8 cellular contexts compared by ENCODE assay signal in the genomic region with DNA sequence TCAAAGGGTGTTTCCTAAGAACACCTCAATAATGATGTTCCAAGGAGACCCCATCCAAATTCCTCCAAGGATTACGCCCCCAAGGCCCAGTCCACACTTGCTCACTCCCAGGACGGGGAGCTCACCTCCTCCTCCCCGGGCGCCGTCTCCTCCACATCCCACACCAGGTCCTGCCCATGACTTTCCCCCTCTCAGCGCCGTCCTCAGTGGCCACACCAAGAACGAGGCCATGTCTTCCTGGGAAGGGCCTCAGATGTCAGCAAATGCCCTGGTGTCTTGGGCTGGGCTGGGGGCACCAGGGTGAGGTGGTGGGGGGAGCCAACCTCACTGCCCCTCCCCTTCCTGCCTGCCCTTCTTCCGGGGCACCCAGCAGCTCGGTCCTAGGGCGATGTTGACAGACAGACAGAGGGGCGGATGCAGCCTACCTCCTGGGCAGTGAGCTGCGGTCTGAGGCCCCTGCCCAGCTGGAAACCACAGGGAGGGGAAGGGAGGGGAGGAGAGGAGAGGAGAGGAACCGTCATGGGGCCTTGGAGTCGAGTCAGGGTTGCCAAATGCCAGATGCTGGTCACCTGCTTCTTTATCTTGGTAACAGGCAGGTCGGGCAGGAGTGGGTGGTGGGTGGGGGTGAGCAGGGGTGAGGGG. TPM values are rescaled to one million over a fixed set of nuclear protein-coding genes. Genes with fewer than 3 reads are reported as not detected.
DNase-seq lines count a peak whose midpoint lies in the region; ATAC-seq and TF ChIP-seq lines count a peak whose summit lies in the region.

A gene (minus strand): TSS at position 288 of the 642 bp plus-strand sequence. CDS start 110 bp downstream, at position 178.
A gene with protein sequence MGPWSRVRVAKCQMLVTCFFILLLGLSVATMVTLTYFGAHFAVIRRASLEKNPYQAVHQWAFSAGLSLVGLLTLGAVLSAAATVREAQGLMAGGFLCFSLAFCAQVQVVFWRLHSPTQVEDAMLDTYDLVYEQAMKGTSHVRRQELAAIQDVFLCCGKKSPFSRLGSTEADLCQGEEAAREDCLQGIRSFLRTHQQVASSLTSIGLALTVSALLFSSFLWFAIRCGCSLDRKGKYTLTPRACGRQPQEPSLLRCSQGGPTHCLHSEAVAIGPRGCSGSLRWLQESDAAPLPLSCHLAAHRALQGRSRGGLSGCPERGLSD (plus strand): TSS at position 383 of the 642 bp plus-strand sequence. CDS start 137 bp downstream, at position 520.

- CTCF ChIA-PET in IMR-90 (lab: Yijun Ruan, JAX): interaction anchor here (1.7 kb wide), 1 partner anchor 118 kb away, joined by 5 read pairs; no protein-coding TSS in a partner anchor
- CTCF ChIA-PET in activated CD4-positive, alpha-beta T cell treated with anti-CD3 and anti-CD28 coated beads, Interleukin-2, amount 10 ng/mL, durations not matched to agents 7 days and 5 days (lab: Charles Lee): interaction anchor here (0.6 to 3.0 kb wide), 8 partner anchors 70 to 232 kb away, joined by 3 to 37 read pairs (median 4); no protein-coding TSS in a partner anchor

- no peaks in the 10 kb centered on the region for H3K27me3 Mint-ChIP-seq in activated CD4-positive, alpha-beta T cell treated with anti-CD3 and anti-CD28 coated beads, Interleukin-2, amount 10 ng/mL, durations not matched to agents 7 days and 5 days

- no peak within 1 kb of the TSS for H3K4ac ChIP-seq in IMR-90 (ENCODE audit: low read depth, low read length)

- no peak within 1 kb of the TSS for H3K18ac ChIP-seq in IMR-90 (ENCODE audit: low read depth, low read length)

- peaks cover 63% of the 10 kb centered on the region for H3K4me1 Mint-ChIP-seq in activated CD4-positive, alpha-beta T cell treated with anti-CD3 and anti-CD28 coated beads, Interleukin-2, amount 10 ng/mL, durations not matched to agents 7 days and 5 days

- peak within 1 kb of the TSS; percentile 95 for H3K27ac Mint-ChIP-seq in activated CD4-positive, alpha-beta T cell treated with anti-CD3 and anti-CD28 coated beads, Interleukin-2, amount 10 ng/mL, durations not matched to agents 7 days and 5 days

- peaks cover 43% of the 10 kb centered on the region for H3K36me3 Mint-ChIP-seq in activated CD4-positive, alpha-beta T cell treated with anti-CD3 and anti-CD28 coated beads, Interleukin-2, amount 10 ng/mL, durations not matched to agents 7 days and 5 days (ENCODE audit: low read depth)

- H3K27ac ChIP-seq in IMR-90 (ENCODE audit: insufficient read depth, low read length) (no peak within 1 kb of the TSS), brain microvascular endothelial cell (no peak within 1 kb of the TSS)

- no peaks in the 10 kb centered on the region for H3K79me1 ChIP-seq in IMR-90 (ENCODE audit: low read depth in 1 of 2, low read length in 2 of 2)

- H3K27me3 ChIP-seq in IMR-90 (ENCODE audit: control insufficient read depth, insufficient read depth, low read length) (peaks cover 13% of the 10 kb centered on the region; the same call in 1 of the 2 replicates), brain microvascular endothelial cell (replicated peaks) (no peaks in the 10 kb centered on the region)

- H3K36me3 ChIP-seq in IMR-90 (ENCODE audit: control insufficient read depth, insufficient read depth, low read length) (no peaks in the 10 kb centered on the region), brain microvascular endothelial cell (replicated peaks) (no peaks in the 10 kb centered on the region)

- H2AK9ac ChIP-seq in IMR-90 (replicated peaks; ENCODE audit: low read depth, low read length, poor library complexity): peak within 1 kb of the TSS; percentile 55

- H2BK120ac ChIP-seq in IMR-90 (ENCODE audit: low read depth, low read length): no peak within 1 kb of the TSS

- H3K9me3 Mint-ChIP-seq in activated CD4-positive, alpha-beta T cell treated with anti-CD3 and anti-CD28 coated beads, Interleukin-2, amount 10 ng/mL, durations not matched to agents 7 days and 5 days: no peaks in the 10 kb centered on the region

- no peak within 1 kb of the TSS for H3K23ac ChIP-seq in IMR-90 (ENCODE audit: low read depth, low read length)

- no TSS peak for BruUV-seq in IMR-90 (replicated peaks; lab: Mats Ljungman, UMichigan)

- no peak within 1 kb of the TSS for H2BK15ac ChIP-seq in IMR-90 (ENCODE audit: low read depth, low read length)

- H2AFZ ChIP-seq in IMR-90 (replicated peaks; ENCODE audit: low read length, poor library complexity): peak within 1 kb of the TSS; percentile 51

- no peak within 1 kb of the TSS for H3K4me2 ChIP-seq in IMR-90 (ENCODE audit: low read depth, low read length)

- H3K9me3 ChIP-seq in IMR-90 (ENCODE audit: control insufficient read depth, insufficient read depth, low read length): no peaks in the 10 kb centered on the region

- in situ Hi-C loops in IMR-90 (cut with MboI; ENCODE audit: low sequenced_read_pairs): no loop called here
- in situ Hi-C loops in ACHN (cut with HindIII; ENCODE audit: low pct_ligation_motif_present, low pct_unique_long_range_greater_than_20kb, low sequenced_read_pairs): no loop called here
- in situ Hi-C loops in brain microvascular endothelial cell (cut with HindIII; ENCODE audit: low pct_ligation_motif_present, low sequenced_read_pairs): no loop called here

- no peak within 1 kb of the TSS for H2BK20ac ChIP-seq in IMR-90 (ENCODE audit: low read depth, low read length)

- H3K9ac ChIP-seq in IMR-90 (ENCODE audit: low read depth, low read length): no peak within 1 kb of the TSS

- H3K9me1 ChIP-seq in IMR-90 (ENCODE audit: insufficient read depth, low read length): peaks cover 6% of the 10 kb centered on the region

- no peak for TF ChIP-seq RAD21 in IMR-90 (IDR thresholded peaks at IDR 0.05; ENCODE audit: low read length)

- peak within 1 kb of the TSS; percentile 96 for H3K4me3 Mint-ChIP-seq in activated CD4-positive, alpha-beta T cell treated with anti-CD3 and anti-CD28 coated beads, Interleukin-2, amount 10 ng/mL, durations not matched to agents 7 days and 5 days

- DNase-seq in D341Med (ENCODE audit: low spot score) (peak; percentile 17), IMR-90 (peak; percentile 3), Right ventricle myocardium inferior (ENCODE audit: missing footprints) (peak; percentile 87), ACHN (no peak), brain microvascular endothelial cell (no peak), SK-N-DZ (ENCODE audit: low spot score) (no peak)
- DNase-seq in activated CD4-positive, alpha-beta T cell treated with anti-CD3 and anti-CD28 coated beads, Interleukin-2, amount 10 ng/mL, durations not matched to agents 7 days and 5 days: peak; percentile 80
- peak; percentile 28 to 36 for DNase-seq in stimulated activated CD4-positive, alpha-beta T cell treated with anti-CD3 and anti-CD28 coated beads, Interleukin-2, amount 100 ng/mL, for 48 hours

- no peak for TF ChIP-seq CTCF in IMR-90 (conservative IDR thresholded peaks at IDR 0.05; ENCODE audit: low read depth, low read length)
- TF ChIP-seq CTCF in brain microvascular endothelial cell (IDR thresholded peaks at IDR 0.05; ENCODE audit: low read depth, low read length, missing control alignments): no peak

- H3K4me3 ChIP-seq in IMR-90 (ENCODE audit: insufficient read depth, low read depth, low read length) (no peak within 1 kb of the TSS), brain microvascular endothelial cell (ENCODE audit: low read depth, low read length) (no peak within 1 kb of the TSS)

- peaks cover 3% of the 10 kb centered on the region; the same call in 1 of the 2 replicates for H4K20me1 ChIP-seq in IMR-90 (ENCODE audit: insufficient read depth, low read length)

- TF ChIP-seq POLR2A in IMR-90 (IDR thresholded peaks at IDR 0.05; ENCODE audit: low read depth, low read length): no peak

- ATAC-seq in IMR-90 (ENCODE audit: low read depth) (no peak), Right ventricle myocardium inferior (peak; percentile 42)

- no peak within 1 kb of the TSS for H4K5ac ChIP-seq in IMR-90 (ENCODE audit: low read depth, low read length)

- peaks cover 7% of the 10 kb centered on the region for H3K4me1 ChIP-seq in IMR-90 (ENCODE audit: control insufficient read depth, insufficient read depth, low read length)

- 67% methylated on average over 1 of the region's 16 CpGs; no CpG with 5 or more reads in 1 of the 2 experiments for WGBS in IMR-90 (ENCODE audit: extremely low coverage in 2 of 2, insufficient read length in 1 of 2), 2 experiments

- H2BK5ac ChIP-seq in IMR-90 (ENCODE audit: low read depth, low read length, poor library complexity, severe bottlenecking): no peak within 1 kb of the TSS

- no peak within 1 kb of the TSS for H2AK5ac ChIP-seq in IMR-90 (ENCODE audit: low read depth, low read length)

- no peak within 1 kb of the TSS for H4K91ac ChIP-seq in IMR-90 (ENCODE audit: insufficient read depth, low read depth, low read length)

- POLR2A ChIA-PET in IMR-90 (lab: Charles Lee; ENCODE audit: unreplicated experiment): no interaction called here
- POLR2A ChIA-PET in activated CD4-positive, alpha-beta T cell treated with anti-CD3 and anti-CD28 coated beads, Interleukin-2, amount 10 ng/mL, durations not matched to agents 7 days and 5 days (lab: Charles Lee): no interaction called here

- intact Hi-C loops in IMR-90 (cut with micrococcal nuclease) (no loop called here), Right ventricle myocardium inferior (cut with DNase I) (loop anchor here (10.0 kb wide), 1 partner anchor 593 kb away; no protein-coding TSS in a partner anchor)

- H3K56ac ChIP-seq in IMR-90 (ENCODE audit: extremely low read depth, insufficient read depth, low read length): no peak within 1 kb of the TSS

- dilution Hi-C loops in IMR-90 (cut with HindIII; ENCODE audit: low sequenced_read_pairs, unreplicated experiment): no loop called here

- no peak within 1 kb of the TSS for H3K14ac ChIP-seq in IMR-90 (replicated peaks; ENCODE audit: low read depth, low read length)

- H4K8ac ChIP-seq in IMR-90 (ENCODE audit: low read depth in 2 of 2, low read length in 2 of 2): no peak within 1 kb of the TSS

RNA-seq across cellular contexts. Expression of the first gene that starts in this region (rescaled TPM):
- total RNA-seq in IMR-90 (2012; rRNA removed) (not detected in 2 replicates), Right ventricle myocardium inferior (47.1 TPM)
- polyA plus RNA-seq in IMR-90 (2012; rRNA removed): not detected in 2 replicates
- not detected in 2 replicates for polyA plus RNA-seq in IMR-90 (2012; cell fraction: cytosol; rRNA removed)
- 0.03 and 0.08 TPM in 2 replicates for polyA plus RNA-seq in IMR-90 (2012; cell fraction: nucleus; rRNA removed; ENCODE audit: low replicate concordance)
- total RNA-seq in activated CD4-positive, alpha-beta T cell treated with anti-CD3 and anti-CD28 coated beads, Interleukin-2, amount 10 ng/mL, durations not matched to agents 7 days and 5 days: 10 to 100 TPM; 66.4 to 81.0 TPM
- not detected in 2 replicates for polyA plus RNA-seq in SK-N-DZ (2014; cell fraction: cytosol; rRNA removed)
- polyA plus RNA-seq in SK-N-DZ (2014; cell fraction: nucleus; rRNA removed): 0.29 TPM in 1 of 2 replicates, not detected in the other

RNA-seq across cellular contexts. Expression of the second gene that starts in this region (rescaled TPM):
- total RNA-seq in IMR-90 (2012; rRNA removed): not detected in 2 replicates
- polyA plus RNA-seq in IMR-90 (2012; rRNA removed): 0.07 TPM in 1 of 2 replicates, not detected in the other
- 0.04 TPM in 1 of 2 replicates, not detected in the other for polyA plus RNA-seq in IMR-90 (2012; cell fraction: cytosol; rRNA removed)
- 0.37 and 0.79 TPM in 2 replicates for polyA plus RNA-seq in IMR-90 (2012; cell fraction: nucleus; rRNA removed; ENCODE audit: low replicate concordance)
- 10 to 100 TPM; 77.6 to 98.9 TPM for total RNA-seq in activated CD4-positive, alpha-beta T cell treated with anti-CD3 and anti-CD28 coated beads, Interleukin-2, amount 10 ng/mL, durations not matched to agents 7 days and 5 days
- total RNA-seq in Right ventricle myocardium inferior: 15.0 TPM
- not detected in 2 replicates for polyA plus RNA-seq in SK-N-DZ (2014; cell fraction: cytosol; rRNA removed)
- polyA plus RNA-seq in SK-N-DZ (2014; cell fraction: nucleus; rRNA removed): 0.17 and 0.58 TPM in 2 replicates

Comparison
In these comparisons a context has a peak if more than half of its experiments do, and no peak if none do; other contexts are left out.
1. RNA of the first gene that starts in this region (total RNA-seq): 66.4 to 81.0 TPM in activated CD4-positive, alpha-beta T cell treated with anti-CD3 and anti-CD28 coated beads, Interleukin-2, amount 10 ng/mL, durations not matched to agents 7 days and 5 days and 47.1 TPM in Right ventricle myocardium inferior (single experiment); not detected in IMR-90; every median in the first group is over 10 times any median in the second.
2. RNA of the second gene that starts in this region (total RNA-seq): 77.6 to 98.9 TPM in activated CD4-positive, alpha-beta T cell treated with anti-CD3 and anti-CD28 coated beads, Interleukin-2, amount 10 ng/mL, durations not matched to agents 7 days and 5 days and 15.0 TPM in Right ventricle myocardium inferior (single experiment); not detected in IMR-90; every median in the first group is over 10 times any median in the second.
3. Peak in DNase-seq in IMR-90; RNA of the genes that start here not detected or under 1 TPM.
4. DNase-seq: peak in D341Med (single experiment), activated CD4-positive, alpha-beta T cell treated with anti-CD3 and anti-CD28 coated beads, Interleukin-2, amount 10 ng/mL, durations not matched to agents 7 days and 5 days (single experiment), Right ventricle myocardium inferior (single experiment) and stimulated activated CD4-positive, alpha-beta T cell treated with anti-CD3 and anti-CD28 coated beads, Interleukin-2, amount 100 ng/mL, for 48 hours (2 of 2); none in ACHN (single experiment), brain microvascular endothelial cell (single experiment) and SK-N-DZ (single experiment).